Comparison of ENCODE assay signal across 14 cellular contexts in the genomic region with DNA sequence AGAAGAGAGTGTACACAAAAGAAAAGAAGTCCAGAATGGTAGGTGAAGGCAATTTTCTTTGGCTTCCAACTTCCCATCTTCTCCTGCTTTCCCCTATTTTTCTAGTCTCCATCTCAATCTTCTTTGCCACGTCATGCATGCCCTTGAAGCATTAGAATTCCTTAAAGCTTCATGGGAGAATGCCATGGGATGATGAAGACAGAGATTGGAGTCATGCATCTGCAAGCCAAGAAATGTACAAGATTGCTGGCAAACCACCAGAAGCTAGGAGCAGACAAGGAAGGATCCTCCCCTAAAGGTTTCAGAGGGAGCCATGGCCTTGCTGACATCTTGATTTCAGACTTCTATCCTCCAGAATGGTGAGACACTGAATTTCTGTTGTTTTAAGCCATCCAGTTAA.
"Had no signal": no experiment of that assay in that cellular context is flagged by ENCODE, and none has a peak within 500 bp of the region (broad histone marks: within the 10 kb centered on the region; RNA-seq: fewer than 3 reads in every experiment).

No MANE protein-coding gene starts in this region.

- H3K27me3 ChIP-seq: brain microvascular endothelial cell, hepatocyte, left lung, transverse colon, vagina had no signal

- H3K36me3 ChIP-seq: brain microvascular endothelial cell, left lung, transverse colon, vagina had no signal

- H3K9me3 ChIP-seq: vagina had no signal

- DNase-seq: activated CD4-positive, alpha-beta T cell treated with anti-CD3 and anti-CD28 coated beads, Interleukin-2, amount 10 ng/mL, durations not matched to agents 7 days and 5 days; activated CD8-positive, alpha-beta memory T cell treated with anti-CD3 and anti-CD28 coated beads, Interleukin-2, amount 50 U/mL, for 48 hours; anterior cingulate cortex; brain microvascular endothelial cell; cerebellar nuclear complex; effector CD8-positive, alpha-beta T cell; islet precursor cell; left lung; naive B cell; stimulated activated CD4-positive, alpha-beta T cell treated with anti-CD3 and anti-CD28 coated beads, Interleukin-2, amount 100 ng/mL, for 48 hours; substantia nigra; transverse colon had no signal

- H3K4me3 ChIP-seq: hepatocyte, left lung, transverse colon, vagina had no signal

- H3K27ac ChIP-seq: brain microvascular endothelial cell, hepatocyte, left lung, transverse colon, vagina had no signal

- H3K4me1 ChIP-seq: left lung, transverse colon, vagina had no signal
